Comparison of ENCODE assay signal across 40 cellular contexts in genomic region chr7:74157605-74158004, GRCh38.
"Had no signal": no experiment of that assay in that cellular context is flagged by ENCODE, and none has a peak within 500 bp of the region (broad histone marks: within the 10 kb centered on the region; RNA-seq: fewer than 3 reads in every experiment).

No MANE protein-coding gene starts in this region.

- FAIRE-seq: astrocyte, bronchial epithelial cell had no signal

- H3K27me3 ChIP-seq: adrenal gland, ascending aorta, body of pancreas, brain microvascular endothelial cell, breast epithelium, cardiac muscle cell had no signal

- H3K27me3 Mint-ChIP-seq: activated naive CD4-positive, alpha-beta T cell treated with anti-CD3 and anti-CD28 coated beads, Interleukin-2, amount 50 U/mL, for 24 hours; activated naive CD8-positive, alpha-beta T cell; activated naive CD8-positive, alpha-beta T cell treated with anti-CD3 and anti-CD28 coated beads for 36 hours; activated naive CD8-positive, alpha-beta T cell treated with anti-CD3 and anti-CD28 coated beads, Interleukin-2, amount 10 ng/mL, durations not matched to agents 7 days and 5 days; activated naive CD8-positive, alpha-beta T cell treated with anti-CD3 and anti-CD28 coated beads, Interleukin-2, amount 50 U/mL, for 24 hours; activated T-cell treated with anti-CD3 and anti-CD28 coated beads, Interleukin-2, amount 50 U/mL, for 24 hours; activated T-helper 17 cell treated with anti-CD3 and anti-CD28 coated beads, Interleukin-2, amount 50 U/mL, for 72 hours; brain; central memory CD8-positive, alpha-beta T cell had no signal

- ATAC-seq: activated naive CD4-positive, alpha-beta T cell treated with anti-CD3 and anti-CD28 coated beads, Interleukin-2, amount 50 U/mL, for 72 hours; activated naive CD8-positive, alpha-beta T cell treated with anti-CD3 and anti-CD28 coated beads, Interleukin-2, amount 50 U/mL, for 24 hours; activated T-cell treated with anti-CD3 and anti-CD28 coated beads, Interleukin-2, amount 50 U/mL, for 4 hours; activated T-cell treated with anti-CD3 and anti-CD28 coated beads, Interleukin-2, amount 50 U/mL, for 72 hours; activated T-helper 17 cell treated with anti-CD3 and anti-CD28 coated beads, Interleukin-2, amount 50 U/mL, for 72 hours; body of pancreas had no signal

- H3K9me3 ChIP-seq: adrenal gland, ascending aorta, body of pancreas, breast epithelium had no signal

- H3K4me3 Mint-ChIP-seq: activated naive CD4-positive, alpha-beta T cell treated with anti-CD3 and anti-CD28 coated beads for 36 hours; activated naive CD4-positive, alpha-beta T cell treated with anti-CD3 and anti-CD28 coated beads, Interleukin-2, amount 10 ng/mL, durations not matched to agents 7 days and 5 days; activated naive CD4-positive, alpha-beta T cell treated with anti-CD3 and anti-CD28 coated beads, Interleukin-2, amount 50 U/mL, for 24 hours; activated naive CD8-positive, alpha-beta T cell; activated naive CD8-positive, alpha-beta T cell treated with anti-CD3 and anti-CD28 coated beads for 36 hours; activated naive CD8-positive, alpha-beta T cell treated with anti-CD3 and anti-CD28 coated beads, Interleukin-2, amount 10 ng/mL, durations not matched to agents 7 days and 5 days; activated naive CD8-positive, alpha-beta T cell treated with anti-CD3 and anti-CD28 coated beads, Interleukin-2, amount 50 U/mL, for 24 hours; activated T-cell treated with anti-CD3 and anti-CD28 coated beads, Interleukin-2, amount 50 U/mL, for 24 hours; activated T-cell treated with anti-CD3 and anti-CD28 coated beads, Interleukin-2, amount 50 U/mL, for 4 hours; activated T-cell treated with anti-CD3 and anti-CD28 coated beads, Interleukin-2, amount 50 U/mL, for 72 hours; activated T-helper 1 cell treated with anti-CD3 and anti-CD28 coated beads, Interleukin-12 subunit alpha, Interleukin-12 subunit beta, Interleukin-2, Interleukin-4 antibody, amounts not matched to agents 30 ng/mL and 10 ng/mL and 1 ng/mL, durations not matched to agents 14 hours and 24 hours and 36 hours; activated T-helper 17 cell treated with anti-CD3 and anti-CD28 coated beads, Interleukin-2, amount 50 U/mL, for 72 hours; brain; central memory CD8-positive, alpha-beta T cell had no signal

- H3K9me3 Mint-ChIP-seq: activated naive CD4-positive, alpha-beta T cell treated with anti-CD3 and anti-CD28 coated beads for 36 hours; activated naive CD4-positive, alpha-beta T cell treated with anti-CD3 and anti-CD28 coated beads, Interleukin-2, amount 10 ng/mL, durations not matched to agents 7 days and 5 days; activated naive CD4-positive, alpha-beta T cell treated with anti-CD3 and anti-CD28 coated beads, Interleukin-2, amount 50 U/mL, for 24 hours; activated naive CD4-positive, alpha-beta T cell treated with anti-CD3 and anti-CD28 coated beads, Interleukin-2, amount 50 U/mL, for 72 hours; activated naive CD8-positive, alpha-beta T cell treated with anti-CD3 and anti-CD28 coated beads for 36 hours; activated naive CD8-positive, alpha-beta T cell treated with anti-CD3 and anti-CD28 coated beads, Interleukin-2, amount 10 ng/mL, durations not matched to agents 7 days and 5 days; activated naive CD8-positive, alpha-beta T cell treated with anti-CD3 and anti-CD28 coated beads, Interleukin-2, amount 50 U/mL, for 24 hours; activated T-cell treated with anti-CD3 and anti-CD28 coated beads, Interleukin-2, amount 50 U/mL, for 24 hours; activated T-cell treated with anti-CD3 and anti-CD28 coated beads, Interleukin-2, amount 50 U/mL, for 4 hours; activated T-cell treated with anti-CD3 and anti-CD28 coated beads, Interleukin-2, amount 50 U/mL, for 72 hours; activated T-helper 1 cell treated with anti-CD3 and anti-CD28 coated beads, Interleukin-12 subunit alpha, Interleukin-12 subunit beta, Interleukin-2, Interleukin-4 antibody, amounts not matched to agents 30 ng/mL and 10 ng/mL and 1 ng/mL, durations not matched to agents 14 hours and 24 hours and 36 hours; activated T-helper 17 cell treated with anti-CD3 and anti-CD28 coated beads, Interleukin-2, amount 50 U/mL, for 72 hours; activated T-helper 2 cell treated with anti-CD3 and anti-CD28 coated beads, Interferon-gamma antibody, Interleukin-2, Interleukin-4, amounts not matched to agents 10 μg/mL and 5 μg/mL and 100 μg/mL, durations not matched to agents 14 hours and 24 hours and 36 hours; brain; central memory CD8-positive, alpha-beta T cell had no signal

- H3K4me3 ChIP-seq: adrenal gland, ascending aorta, body of pancreas, breast epithelium, cardiac muscle cell had no signal

- H3K27ac ChIP-seq: adrenal gland, ascending aorta, body of pancreas, brain microvascular endothelial cell, breast epithelium, cardiac muscle cell had no signal

- H3K36me3 Mint-ChIP-seq: activated naive CD4-positive, alpha-beta T cell treated with anti-CD3 and anti-CD28 coated beads, Interleukin-2, amount 10 ng/mL, durations not matched to agents 7 days and 5 days; activated naive CD4-positive, alpha-beta T cell treated with anti-CD3 and anti-CD28 coated beads, Interleukin-2, amount 50 U/mL, for 24 hours; activated naive CD4-positive, alpha-beta T cell treated with anti-CD3 and anti-CD28 coated beads, Interleukin-2, amount 50 U/mL, for 72 hours; activated naive CD8-positive, alpha-beta T cell; activated naive CD8-positive, alpha-beta T cell treated with anti-CD3 and anti-CD28 coated beads for 36 hours; activated naive CD8-positive, alpha-beta T cell treated with anti-CD3 and anti-CD28 coated beads, Interleukin-2, amount 10 ng/mL, durations not matched to agents 7 days and 5 days; brain had no signal

- DNase-seq: activated effector memory CD4-positive, alpha-beta T cell treated with anti-CD3 and anti-CD28 coated beads, Interleukin-2, amount 50 U/mL, for 16 hours; activated effector memory CD4-positive, alpha-beta T cell treated with Interleukin-2 at 50 U/mL for 16 hours; activated gamma-delta T cell; activated gamma-delta T cell treated with Interleukin-2 at 50 U/mL for 16 hours; activated naive CD4-positive, alpha-beta T cell; activated naive CD4-positive, alpha-beta T cell treated with anti-CD3 and anti-CD28 coated beads for 36 hours; activated naive CD4-positive, alpha-beta T cell treated with anti-CD3 and anti-CD28 coated beads, Interleukin-2, amount 10 ng/mL, durations not matched to agents 7 days and 5 days; activated naive CD4-positive, alpha-beta T cell treated with anti-CD3 and anti-CD28 coated beads, Interleukin-2, amount 50 U/mL, for 16 hours; activated naive CD4-positive, alpha-beta T cell treated with Interleukin-2 at 50 U/mL for 16 hours; activated naive CD8-positive, alpha-beta T cell treated with anti-CD3 and anti-CD28 coated beads for 36 hours; activated naive CD8-positive, alpha-beta T cell treated with anti-CD3 and anti-CD28 coated beads, Interleukin-2, amount 10 ng/mL, durations not matched to agents 7 days and 5 days; activated naive CD8-positive, alpha-beta T cell treated with anti-CD3 and anti-CD28 coated beads, Interleukin-2, amount 50 U/mL, for 24 hours; activated T-cell treated with anti-CD3 and anti-CD28 coated beads, Interleukin-2, amount 50 U/mL, for 1 hour; activated T-cell treated with anti-CD3 and anti-CD28 coated beads, Interleukin-2, amount 50 U/mL, for 24 hours; activated T-cell treated with anti-CD3 and anti-CD28 coated beads, Interleukin-2, amount 50 U/mL, for 4 hours; activated T-cell treated with anti-CD3 and anti-CD28 coated beads, Interleukin-2, amount 50 U/mL, for 48 hours; activated T-cell treated with anti-CD3 and anti-CD28 coated beads, Interleukin-2, amount 50 U/mL, for 72 hours; adrenal gland; amniotic stem cell; amygdala; anterior cingulate cortex; aorta; body of pancreas; brain microvascular endothelial cell; caudate nucleus; central memory CD4-positive, alpha-beta T cell; cerebellar nuclear complex had no signal

- H3K4me1 Mint-ChIP-seq: activated naive CD4-positive, alpha-beta T cell treated with anti-CD3 and anti-CD28 coated beads, Interleukin-2, amount 10 ng/mL, durations not matched to agents 7 days and 5 days; activated naive CD4-positive, alpha-beta T cell treated with anti-CD3 and anti-CD28 coated beads, Interleukin-2, amount 50 U/mL, for 24 hours; activated naive CD8-positive, alpha-beta T cell treated with anti-CD3 and anti-CD28 coated beads for 36 hours; activated naive CD8-positive, alpha-beta T cell treated with anti-CD3 and anti-CD28 coated beads, Interleukin-2, amount 10 ng/mL, durations not matched to agents 7 days and 5 days; activated naive CD8-positive, alpha-beta T cell treated with anti-CD3 and anti-CD28 coated beads, Interleukin-2, amount 50 U/mL, for 24 hours; activated T-helper 17 cell treated with anti-CD3 and anti-CD28 coated beads, Interleukin-2, amount 50 U/mL, for 72 hours; brain; central memory CD8-positive, alpha-beta T cell had no signal

- H3K36me3 ChIP-seq: adrenal gland, ascending aorta, brain microvascular endothelial cell, breast epithelium, cardiac muscle cell had no signal

- H3K27ac Mint-ChIP-seq: activated naive CD4-positive, alpha-beta T cell treated with anti-CD3 and anti-CD28 coated beads for 36 hours; activated naive CD4-positive, alpha-beta T cell treated with anti-CD3 and anti-CD28 coated beads, Interleukin-2, amount 10 ng/mL, durations not matched to agents 7 days and 5 days; activated naive CD4-positive, alpha-beta T cell treated with anti-CD3 and anti-CD28 coated beads, Interleukin-2, amount 50 U/mL, for 24 hours; activated naive CD4-positive, alpha-beta T cell treated with anti-CD3 and anti-CD28 coated beads, Interleukin-2, amount 50 U/mL, for 72 hours; activated naive CD8-positive, alpha-beta T cell; activated naive CD8-positive, alpha-beta T cell treated with anti-CD3 and anti-CD28 coated beads for 36 hours; activated naive CD8-positive, alpha-beta T cell treated with anti-CD3 and anti-CD28 coated beads, Interleukin-2, amount 10 ng/mL, durations not matched to agents 7 days and 5 days; activated naive CD8-positive, alpha-beta T cell treated with anti-CD3 and anti-CD28 coated beads, Interleukin-2, amount 50 U/mL, for 24 hours; activated T-cell treated with anti-CD3 and anti-CD28 coated beads, Interleukin-2, amount 50 U/mL, for 24 hours; activated T-cell treated with anti-CD3 and anti-CD28 coated beads, Interleukin-2, amount 50 U/mL, for 72 hours; activated T-helper 1 cell treated with anti-CD3 and anti-CD28 coated beads, Interleukin-12 subunit alpha, Interleukin-12 subunit beta, Interleukin-2, Interleukin-4 antibody, amounts not matched to agents 30 ng/mL and 10 ng/mL and 1 ng/mL, durations not matched to agents 14 hours and 24 hours and 36 hours; activated T-helper 17 cell treated with anti-CD3 and anti-CD28 coated beads, Interleukin-2, amount 50 U/mL, for 72 hours; activated T-helper 2 cell treated with anti-CD3 and anti-CD28 coated beads, Interferon-gamma antibody, Interleukin-2, Interleukin-4, amounts not matched to agents 10 μg/mL and 5 μg/mL and 100 μg/mL, durations not matched to agents 14 hours and 24 hours and 36 hours; brain had no signal

- H3K4me1 ChIP-seq: ascending aorta, breast epithelium had no signal
